In genomic region chr3:12808587-12808986, GRCh38 we compare ENCODE assay signal across 16 cellular contexts. TPM values are rescaled to one million over a fixed set of nuclear protein-coding genes. Genes with fewer than 3 reads are reported as not detected.
DNase-seq lines count a peak whose midpoint lies in the region; ATAC-seq and TF ChIP-seq lines count a peak whose summit lies in the region.
"Had no signal": no experiment of that assay in that cellular context is flagged by ENCODE, and none has a peak within 500 bp of the region (broad histone marks: within the 10 kb centered on the region; RNA-seq: fewer than 3 reads in every experiment).

No MANE protein-coding gene starts in this region.

- H3K9me3 ChIP-seq in BE2C = no peaks in the 10 kb centered on the region
- H3K9me3 ChIP-seq: breast epithelium had no signal

- intact Hi-C loops in activated T-helper 2 cell treated with anti-CD3 and anti-CD28 coated beads, Interferon-gamma antibody, Interleukin-2, Interleukin-4, amounts not matched to agents 10 μg/mL and 5 μg/mL and 100 μg/mL, durations not matched to agents 14 hours and 24 hours and 36 hours (cut with micrococcal nuclease) = no loop called here
- intact Hi-C loops in sciatic nerve (cut with DNase I) = no loop called here

- no peak overlapping the region for H3K4me3 ChIP-seq in BE2C (ENCODE audit: low read depth, low read length)
- H3K4me3 ChIP-seq: breast epithelium had no signal

- H3K27me3 ChIP-seq in BE2C = no peaks in the 10 kb centered on the region
- H3K27me3 ChIP-seq: breast epithelium had no signal

- no peaks in the 10 kb centered on the region for H3K36me3 Mint-ChIP-seq in activated T-helper 2 cell treated with anti-CD3 and anti-CD28 coated beads, Interferon-gamma antibody, Interleukin-2, Interleukin-4, amounts not matched to agents 10 μg/mL and 5 μg/mL and 100 μg/mL, durations not matched to agents 14 hours and 24 hours and 36 hours (ENCODE audit: low read depth)
- H3K36me3 Mint-ChIP-seq in nephron (ENCODE audit: low read depth) = peaks cover 13% of the 10 kb centered on the region
- H3K36me3 Mint-ChIP-seq: activated naive CD4-positive, alpha-beta T cell treated with anti-CD3 and anti-CD28 coated beads, Interleukin-2, amount 50 U/mL, for 72 hours had no signal

- H3K36me3 ChIP-seq in BE2C = no peaks in the 10 kb centered on the region
- H3K36me3 ChIP-seq: breast epithelium had no signal

- no peaks in the 10 kb centered on the region for H3K9me3 Mint-ChIP-seq in stimulated activated naive CD8-positive, alpha-beta T cell treated with anti-CD3 and anti-CD28 coated beads, Interleukin-15, amount 100 ng/mL, for 72 hours
- H3K9me3 Mint-ChIP-seq in activated T-helper 2 cell treated with anti-CD3 and anti-CD28 coated beads, Interferon-gamma antibody, Interleukin-2, Interleukin-4, amounts not matched to agents 10 μg/mL and 5 μg/mL and 100 μg/mL, durations not matched to agents 14 hours and 24 hours and 36 hours = no peaks in the 10 kb centered on the region
- H3K9me3 Mint-ChIP-seq in nephron = no peaks in the 10 kb centered on the region
- H3K9me3 Mint-ChIP-seq: activated naive CD4-positive, alpha-beta T cell treated with anti-CD3 and anti-CD28 coated beads, Interleukin-2, amount 50 U/mL, for 72 hours; dendritic cell treated with granulocyte-macrophage colony-stimulating factor and Interleukin-4, amounts not matched to agents 40 ng/mL and 50 ng/mL, for 4 days had no signal

- H3K27me3 Mint-ChIP-seq in stimulated activated naive CD8-positive, alpha-beta T cell treated with anti-CD3 and anti-CD28 coated beads, Interleukin-15, amount 100 ng/mL, for 72 hours = no peaks in the 10 kb centered on the region
- peaks cover 10% of the 10 kb centered on the region for H3K27me3 Mint-ChIP-seq in activated T-helper 2 cell treated with anti-CD3 and anti-CD28 coated beads, Interferon-gamma antibody, Interleukin-2, Interleukin-4, amounts not matched to agents 10 μg/mL and 5 μg/mL and 100 μg/mL, durations not matched to agents 14 hours and 24 hours and 36 hours (ENCODE audit: low read depth)
- H3K27me3 Mint-ChIP-seq in nephron (ENCODE audit: low read depth) = no peaks in the 10 kb centered on the region

- H3K4me1 ChIP-seq in BE2C = no peaks in the 10 kb centered on the region
- H3K4me1 ChIP-seq: breast epithelium had no signal

- no peak for DNase-seq in stimulated activated naive CD8-positive, alpha-beta T cell treated with anti-CD3 and anti-CD28 coated beads, Interleukin-15, amount 100 ng/mL, for 72 hours
- no peak for DNase-seq in stimulated activated naive CD8-positive, alpha-beta T cell treated with anti-CD3 and anti-CD28 coated beads, Interleukin-15, Interleukin-2, amounts not matched to agents 100 U/mL and 50 U/mL, for 24 hours
- no peak for DNase-seq in activated T-helper 2 cell treated with anti-CD3 and anti-CD28 coated beads, Interferon-gamma antibody, Interleukin-2, Interleukin-4, amounts not matched to agents 10 μg/mL and 5 μg/mL and 100 μg/mL, durations not matched to agents 14 hours and 24 hours and 36 hours (ENCODE audit: low spot score)
- DNase-seq in sciatic nerve (ENCODE audit: low spot score) = no peak
- no peak for DNase-seq in BE2C
- DNase-seq: activated CD4-positive, alpha-beta T cell treated with anti-CD3 and anti-CD28 coated beads for 4 hours; activated CD8-positive, alpha-beta memory T cell treated with anti-CD3 and anti-CD28 coated beads, Interleukin-2, amount 50 U/mL, for 4 hours; foreskin fibroblast; mesenchymal stem cell; NCI-H1930; retina had no signal

- H3K4me3 Mint-ChIP-seq in stimulated activated naive CD8-positive, alpha-beta T cell treated with anti-CD3 and anti-CD28 coated beads, Interleukin-15, amount 100 ng/mL, for 72 hours = peak overlapping the region; percentile 4 to 6
- H3K4me3 Mint-ChIP-seq in activated T-helper 2 cell treated with anti-CD3 and anti-CD28 coated beads, Interferon-gamma antibody, Interleukin-2, Interleukin-4, amounts not matched to agents 10 μg/mL and 5 μg/mL and 100 μg/mL, durations not matched to agents 14 hours and 24 hours and 36 hours (ENCODE audit: low read depth) = peak overlapping the region; percentile 6
- peak overlapping the region; percentile 74 to 83 (median 77) for H3K4me3 Mint-ChIP-seq in nephron
- H3K4me3 Mint-ChIP-seq: dendritic cell treated with granulocyte-macrophage colony-stimulating factor and Interleukin-4, amounts not matched to agents 40 ng/mL and 50 ng/mL, for 4 days had no signal

- ATAC-seq in stimulated activated naive CD8-positive, alpha-beta T cell treated with anti-CD3 and anti-CD28 coated beads, Interleukin-15, amount 100 ng/mL, for 72 hours = no peak
- ATAC-seq in stimulated activated naive CD8-positive, alpha-beta T cell treated with anti-CD3 and anti-CD28 coated beads, Interleukin-15, Interleukin-2, amounts not matched to agents 100 U/mL and 50 U/mL, for 24 hours = no peak
- no peak for ATAC-seq in sciatic nerve
- no peak for ATAC-seq in GM19452 (IDR thresholded peaks at IDR 0.05; ENCODE audit: unreplicated experiment)
- ATAC-seq: activated naive CD4-positive, alpha-beta T cell treated with anti-CD3 and anti-CD28 coated beads, Interleukin-2, amount 50 U/mL, for 72 hours had no signal

- TF ChIP-seq CTCF in nephron (IDR thresholded peaks at IDR 0.05; ENCODE audit: unreplicated experiment in 3 of 3) = no peak
- TF ChIP-seq CTCF in BE2C (IDR thresholded peaks at IDR 0.05; ENCODE audit: low read depth, low read length) = no peak

- peak overlapping the region in 1 of 2 donors; percentile 51 for H3K27ac Mint-ChIP-seq in stimulated activated naive CD8-positive, alpha-beta T cell treated with anti-CD3 and anti-CD28 coated beads, Interleukin-15, amount 100 ng/mL, for 72 hours
- H3K27ac Mint-ChIP-seq in activated T-helper 2 cell treated with anti-CD3 and anti-CD28 coated beads, Interferon-gamma antibody, Interleukin-2, Interleukin-4, amounts not matched to agents 10 μg/mL and 5 μg/mL and 100 μg/mL, durations not matched to agents 14 hours and 24 hours and 36 hours = no peak overlapping the region
- peak overlapping the region in 1 of 3 experiments; percentile 20 for H3K27ac Mint-ChIP-seq in nephron
- H3K27ac Mint-ChIP-seq: dendritic cell treated with granulocyte-macrophage colony-stimulating factor and Interleukin-4, amounts not matched to agents 40 ng/mL and 50 ng/mL, for 4 days had no signal

- H3K4me1 Mint-ChIP-seq in stimulated activated naive CD8-positive, alpha-beta T cell treated with anti-CD3 and anti-CD28 coated beads, Interleukin-15, amount 100 ng/mL, for 72 hours = peaks cover 8% of the 10 kb centered on the region
- peaks cover 3% of the 10 kb centered on the region for H3K4me1 Mint-ChIP-seq in activated T-helper 2 cell treated with anti-CD3 and anti-CD28 coated beads, Interferon-gamma antibody, Interleukin-2, Interleukin-4, amounts not matched to agents 10 μg/mL and 5 μg/mL and 100 μg/mL, durations not matched to agents 14 hours and 24 hours and 36 hours (ENCODE audit: low read depth)
- peaks cover 5% of the 10 kb centered on the region for H3K4me1 Mint-ChIP-seq in nephron

RNA-seq across cellular contexts. Expression of gene CAND2, which starts 12.1 kb away (rescaled TPM):
- 1.1 and 2.0 TPM in 2 replicates for total RNA-seq in activated T-helper 2 cell treated with anti-CD3 and anti-CD28 coated beads, Interferon-gamma antibody, Interleukin-2, Interleukin-4, amounts not matched to agents 10 μg/mL and 5 μg/mL and 100 μg/mL, durations not matched to agents 14 hours and 24 hours and 36 hours
- total RNA-seq in sciatic nerve = 16.8 TPM
- 1.6 TPM for polyA plus RNA-seq in BE2C (2012; ENCODE audit: insufficient read depth, insufficient read length, low read depth)

RNA-seq across cellular contexts. Expression of gene RPL32, which starts 32.8 kb away (rescaled TPM):
- total RNA-seq in activated T-helper 2 cell treated with anti-CD3 and anti-CD28 coated beads, Interferon-gamma antibody, Interleukin-2, Interleukin-4, amounts not matched to agents 10 μg/mL and 5 μg/mL and 100 μg/mL, durations not matched to agents 14 hours and 24 hours and 36 hours = 2,046 and 2,053 TPM in 2 replicates
- 1,417 TPM for total RNA-seq in sciatic nerve
- 1,285 TPM for polyA plus RNA-seq in BE2C (2012; ENCODE audit: insufficient read depth, insufficient read length, low read depth)

RNA-seq across cellular contexts. Expression of gene TMEM40, which starts 49.5 kb away (rescaled TPM):
- total RNA-seq in activated T-helper 2 cell treated with anti-CD3 and anti-CD28 coated beads, Interferon-gamma antibody, Interleukin-2, Interleukin-4, amounts not matched to agents 10 μg/mL and 5 μg/mL and 100 μg/mL, durations not matched to agents 14 hours and 24 hours and 36 hours = not detected in 2 replicates
- total RNA-seq in sciatic nerve = not detected
- polyA plus RNA-seq in BE2C (2012; ENCODE audit: insufficient read depth, insufficient read length, low read depth) = not detected
- total RNA-seq: activated naive CD4-positive, alpha-beta T cell treated with anti-CD3 and anti-CD28 coated beads, Interleukin-2, amount 50 U/mL, for 72 hours had no signal

Comparison
In these comparisons a context has a peak if more than half of its experiments do, and no peak if none do; other contexts are left out.
1. H3K4me3 Mint-ChIP-seq: peak in every context shown above with its lines; median percentile 77 in nephron; 6 in activated T-helper 2 cell treated with anti-CD3 and anti-CD28 coated beads, Interferon-gamma antibody, Interleukin-2, Interleukin-4, amounts not matched to agents 10 μg/mL and 5 μg/mL and 100 μg/mL, durations not matched to agents 14 hours and 24 hours and 36 hours; 5 in stimulated activated naive CD8-positive, alpha-beta T cell treated with anti-CD3 and anti-CD28 coated beads, Interleukin-15, amount 100 ng/mL, for 72 hours.